19 cellular contexts compared by ENCODE assay signal in the genomic region with DNA sequence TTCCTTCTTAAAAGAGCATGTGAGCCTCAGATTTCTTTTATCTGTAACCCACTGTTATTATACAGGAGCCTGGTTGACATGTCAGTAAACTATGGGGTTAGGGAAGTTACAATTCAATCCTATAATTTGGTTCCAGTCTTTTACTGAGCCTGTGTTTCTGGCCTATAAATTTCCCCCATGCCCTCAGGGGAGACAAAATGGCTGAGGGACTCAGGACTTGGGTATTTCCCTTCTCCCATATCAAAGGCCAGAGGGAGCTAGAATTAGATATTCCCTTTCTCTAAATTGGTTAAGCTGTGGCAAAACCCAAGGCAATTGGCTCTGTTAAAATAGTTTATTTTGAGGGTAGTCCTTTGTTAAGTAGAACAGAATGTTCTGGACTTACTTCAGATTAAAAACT.
"Had no signal": no experiment of that assay in that cellular context is flagged by ENCODE, and none has a peak within 500 bp of the region (broad histone marks: within the 10 kb centered on the region; RNA-seq: fewer than 3 reads in every experiment).

No MANE protein-coding gene starts in this region.

- H3K4me1 ChIP-seq: esophagus muscularis mucosa, psoas muscle, right atrium auricular region, tibial artery had no signal

- H3K4me3 ChIP-seq: esophagus muscularis mucosa, ovary, psoas muscle, right atrium auricular region, tibial artery had no signal

- H3K27ac ChIP-seq: esophagus muscularis mucosa, neutrophil, ovary, psoas muscle, right atrium auricular region, tibial artery, VCaP had no signal

- H3K27me3 ChIP-seq: esophagus muscularis mucosa, neutrophil, ovary, right atrium auricular region, tibial artery had no signal

- H3K36me3 ChIP-seq: esophagus muscularis mucosa, neutrophil, ovary, right atrium auricular region, tibial artery had no signal

- DNase-seq: activated CD4-positive, alpha-beta T cell treated with anti-CD3 and anti-CD28 coated beads, Interleukin-2, amount 10 ng/mL, durations not matched to agents 24 days and 14 days; activated gamma-delta T cell treated with Interleukin-2 at 50 U/mL for 16 hours; activated T-cell treated with anti-CD3 and anti-CD28 coated beads, Interleukin-2, amount 50 U/mL, for 1 hour; aorta; central memory CD4-positive, alpha-beta T cell; effector memory CD4-positive, alpha-beta T cell; left ventricle myocardium superior; ovary; psoas muscle; stimulated activated CD4-positive, alpha-beta T cell treated with anti-CD3 and anti-CD28 coated beads, Interleukin-4, amount 100 ng/mL, for 24 hours; stimulated activated naive CD8-positive, alpha-beta T cell treated with anti-CD3 and anti-CD28 coated beads, Interleukin-15, Interleukin-2, amounts not matched to agents 100 U/mL and 50 U/mL, for 24 hours; substantia nigra; tibial artery had no signal

- H3K9me3 ChIP-seq: neutrophil, ovary, psoas muscle had no signal

- ATAC-seq: activated CD4-positive, CD25-positive, alpha-beta regulatory T cell treated with anti-CD3 and anti-CD28 coated beads, Interleukin-2, amount 50 U/mL, for 24 hours; left ventricle myocardium superior; natural killer cell treated with Interleukin-12 subunit alpha and Interleukin-12 subunit beta and Interleukin-15 and Interleukin-18, amount 100 ng/mL, for 72 hours; psoas muscle; stimulated activated naive CD8-positive, alpha-beta T cell treated with anti-CD3 and anti-CD28 coated beads, Interleukin-15, Interleukin-2, amounts not matched to agents 100 U/mL and 50 U/mL, for 24 hours had no signal
